In the genomic region with DNA sequence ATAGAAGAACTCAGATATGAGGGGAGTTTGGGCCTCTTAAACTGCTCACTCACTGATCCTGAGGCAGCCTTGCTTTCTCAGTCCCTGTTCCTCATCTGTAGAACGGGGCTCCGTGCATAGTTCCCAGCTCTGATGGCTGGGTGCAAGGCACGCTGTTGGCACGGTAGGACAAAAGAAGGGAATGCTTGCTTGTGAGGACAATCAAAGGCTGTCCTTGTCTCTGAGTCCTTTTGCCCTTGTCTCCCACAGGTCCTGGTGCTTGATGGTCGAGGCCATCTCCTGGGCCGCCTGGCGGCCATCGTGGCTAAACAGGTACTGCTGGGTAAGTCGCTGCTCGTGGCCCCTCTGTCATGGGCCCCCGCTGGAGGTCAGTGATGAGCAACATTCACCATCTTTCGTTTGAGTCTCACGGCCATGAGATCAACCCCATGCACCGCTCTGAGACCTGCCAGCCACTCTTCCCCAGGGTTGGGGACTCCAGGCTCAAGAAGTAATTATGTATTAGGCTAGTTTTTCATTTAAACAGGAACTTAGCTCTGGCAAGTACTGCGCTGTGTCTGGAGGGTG, we compare ENCODE assay signal across 8 cellular contexts. TPM values are rescaled to one million over a fixed set of nuclear protein-coding genes. Genes with fewer than 3 reads are reported as not detected.
A peak's percentile ranks its signal among the peaks of the same experiment; 100 is the strongest.
DNase-seq lines count a peak whose midpoint lies in the region; ATAC-seq, FAIRE-seq and TF ChIP-seq lines count a peak whose summit lies in the region.

No MANE protein-coding gene starts in this region.

- 64 to 70% methylated on average over 15 of the region's 15 CpGs for WGBS in lower leg skin, 2 donors

- no peak for FAIRE-seq in GM12891 (lab: Jason Lieb, UNC)

- H3K36me3 ChIP-seq in endocrine pancreas (ENCODE audit: control insufficient read depth, insufficient read depth, low read length) (peaks cover 9% of the 10 kb centered on the region), rectal smooth muscle tissue (ENCODE audit: control insufficient read depth, insufficient read depth, low read length) (peaks cover 33% of the 10 kb centered on the region)

- H3K4me3 ChIP-seq in endocrine pancreas (ENCODE audit: control insufficient read depth, insufficient read depth, low read length) (peak overlapping the region; percentile 89), rectal smooth muscle tissue (ENCODE audit: low read length) (peak overlapping the region; percentile 100), lower leg skin (ENCODE audit: low read depth, poor library complexity, severe bottlenecking) (no peak overlapping the region)

- H3K4me1 ChIP-seq in endocrine pancreas (ENCODE audit: control insufficient read depth, insufficient read depth, low read length) (peaks cover 9% of the 10 kb centered on the region), rectal smooth muscle tissue (ENCODE audit: control insufficient read depth, insufficient read depth, low read length) (peaks cover 15% of the 10 kb centered on the region)

- H3K27me3 ChIP-seq in endocrine pancreas (ENCODE audit: control insufficient read depth, insufficient read depth, low read length) (no peaks in the 10 kb centered on the region), rectal smooth muscle tissue (ENCODE audit: control insufficient read depth, insufficient read depth, low read length) (no peaks in the 10 kb centered on the region)

- intact Hi-C loops in lower leg skin (cut with DNase I; ENCODE audit: low total_unique reads) = no loop called here

- no peak for TF ChIP-seq CTCF in lower leg skin (IDR thresholded peaks at IDR 0.05)

- H3K27ac ChIP-seq in rectal smooth muscle tissue (ENCODE audit: low read depth, low read length) = peak overlapping the region; percentile 51

- DNase-seq in GM12891 (ENCODE audit: insufficient read length, low spot score) (no peak), NCI-H774 (lab: John Stamatoyannopoulos, UW) (no peak), NCI-H2196 (lab: John Stamatoyannopoulos, UW; ENCODE audit: unreplicated experiment) (no peak), lower leg skin (ENCODE audit: low spot score in 2 of 2) (no peak), left lobe of liver (ENCODE audit: low spot score) (no peak)

- H3K9ac ChIP-seq in endocrine pancreas (ENCODE audit: control insufficient read depth, insufficient read depth, low read length) (peak overlapping the region; percentile 80), rectal smooth muscle tissue (ENCODE audit: low read length) (peak overlapping the region; percentile 13)

- no peaks in the 10 kb centered on the region for H3K9me3 ChIP-seq in endocrine pancreas (ENCODE audit: control insufficient read depth, low read length)

- TF ChIP-seq POLR2A in GM12891 (IDR thresholded peaks at IDR 0.05; ENCODE audit: low read depth, low read length) (no peak; the same call in 1 of the 2 replicates), lower leg skin (IDR thresholded peaks at IDR 0.05) (no peak)

- no peak for ATAC-seq in left lobe of liver

TF ChIP-seq in GM12891, 5 proteins besides CTCF, POLR2A, EP300 and RAD21:
- TF ChIP-seq POLR2AphosphoS5 (IDR thresholded peaks at IDR 0.05; ENCODE audit: low read depth, low read length) (peak; percentile 75), TAF1 (IDR thresholded peaks at IDR 0.05; ENCODE audit: low read depth, low read length) (0 out of 2 replicates have a peak, but pooled peaks have one; percentile 9), SPI1 (IDR thresholded peaks at IDR 0.05; ENCODE audit: low read depth, low read length) (peak; percentile 12; the same call in 1 of the 2 replicates), PAX5 (IDR thresholded peaks at IDR 0.05; ENCODE audit: insufficient read depth, low read length, severe bottlenecking) (no peak), POU2F2 (IDR thresholded peaks at IDR 0.05; ENCODE audit: low read depth, low read length) (no peak)

TF ChIP-seq in PFSK-1, 5 proteins besides CTCF, POLR2A, EP300 and RAD21:
- TF ChIP-seq TAF1 (IDR thresholded peaks at IDR 0.05; ENCODE audit: borderline replicate concordance, insufficient read depth, low read length) (no peak), POLR2AphosphoS5 (IDR thresholded peaks at IDR 0.05; ENCODE audit: low read depth, low read length) (peak; percentile 93)

RNA-seq across cellular contexts. Expression of gene RPL13A, which starts 2.3 kb away (rescaled TPM):
- polyA plus RNA-seq in GM12891 (2012; ENCODE audit: low read depth, missing spikeins) = 6,963 TPM
- 10,979 TPM for polyA plus RNA-seq in PFSK-1 (2012; ENCODE audit: insufficient read length, low read depth)
- total RNA-seq in lower leg skin (1,000 to 10,000 TPM; 3,727 to 4,286 (median 3,958) TPM), left lobe of liver (972 TPM)

RNA-seq across cellular contexts. Expression of gene RPS11, which starts 6.5 kb away (rescaled TPM):
- 6,855 TPM for polyA plus RNA-seq in GM12891 (2012; ENCODE audit: low read depth, missing spikeins)
- 6,321 TPM for polyA plus RNA-seq in PFSK-1 (2012; ENCODE audit: insufficient read length, low read depth)
- 1,000 to 10,000 TPM; 4,267 to 5,958 (median 4,793) TPM for total RNA-seq in lower leg skin
- total RNA-seq in left lobe of liver = 507 TPM

RNA-seq across cellular contexts. Expression of gene FLT3LG, which starts 15.7 kb away (rescaled TPM):
- polyA plus RNA-seq in GM12891 (2012; ENCODE audit: low read depth, missing spikeins) = 6.8 TPM
- 5.8 TPM for polyA plus RNA-seq in PFSK-1 (2012; ENCODE audit: insufficient read length, low read depth)
- total RNA-seq in lower leg skin = 1 to 10 TPM; 2.8 to 6.0 (median 4.4) TPM
- 2.1 TPM for total RNA-seq in left lobe of liver

RNA-seq across cellular contexts. Expression of gene FCGRT, which starts 22.8 kb away (rescaled TPM):
- polyA plus RNA-seq in GM12891 (2012; ENCODE audit: low read depth, missing spikeins) = 1.4 TPM
- 45.1 TPM for polyA plus RNA-seq in PFSK-1 (2012; ENCODE audit: insufficient read length, low read depth)
- total RNA-seq in lower leg skin (100 to 1,000 TPM; 130 to 198 (median 146) TPM), left lobe of liver (262 TPM)

RNA-seq across cellular contexts. Expression of gene ALDH16A1, which starts 36.7 kb away (rescaled TPM):
- 13.7 TPM for polyA plus RNA-seq in GM12891 (2012; ENCODE audit: low read depth, missing spikeins)
- 95.8 TPM for polyA plus RNA-seq in PFSK-1 (2012; ENCODE audit: insufficient read length, low read depth)
- total RNA-seq in lower leg skin = 10 to 100 TPM; 26.6 to 47.2 (median 42.6) TPM
- total RNA-seq in left lobe of liver = 29.7 TPM
